ENCODE assay signal across 9 cellular contexts in the genomic region with DNA sequence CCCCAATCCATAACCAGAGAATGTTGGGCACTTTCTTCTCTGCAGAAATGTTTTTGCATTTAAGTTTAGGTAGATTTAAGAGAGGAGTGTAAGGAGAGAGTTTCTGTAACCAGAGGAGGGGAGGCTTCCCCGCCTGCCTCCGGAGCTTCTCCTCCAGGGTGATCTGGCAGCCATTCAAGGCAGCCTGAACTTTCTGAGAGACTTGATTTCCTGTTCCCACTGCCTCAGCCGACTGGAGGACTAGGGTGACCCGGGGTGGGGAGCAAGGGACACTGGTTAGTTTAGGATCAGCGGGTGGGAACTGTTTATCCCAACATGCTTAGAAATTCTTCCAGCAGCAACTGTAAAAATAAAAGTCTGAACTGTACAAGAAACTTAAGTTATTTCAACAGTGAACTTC. TPM values are rescaled to one million over a fixed set of nuclear protein-coding genes. Genes with fewer than 3 reads are reported as not detected.
A peak's percentile ranks its signal among the peaks of the same experiment; 100 is the strongest.
DNase-seq lines count a peak whose midpoint lies in the region; ATAC-seq and TF ChIP-seq lines count a peak whose summit lies in the region.
"Had no signal": no experiment of that assay in that cellular context is flagged by ENCODE, and none has a peak within 500 bp of the region (broad histone marks: within the 10 kb centered on the region; RNA-seq: fewer than 3 reads in every experiment).

No MANE protein-coding gene starts in this region.

- ATAC-seq in GM19397 (IDR thresholded peaks at IDR 0.05; ENCODE audit: unreplicated experiment) = no peak

- H3K27me3 Mint-ChIP-seq in osteocyte (ENCODE audit: unreplicated experiment) = no peaks in the 10 kb centered on the region

- no peaks in the 10 kb centered on the region for H3K9me3 ChIP-seq in SJSA1 (replicated peaks)

- H3K9me3 Mint-ChIP-seq in osteocyte (ENCODE audit: unreplicated experiment) = no peaks in the 10 kb centered on the region

- no peak for TF ChIP-seq CTCF in fibroblast of mammary gland (conservative IDR thresholded peaks at IDR 0.05; ENCODE audit: control insufficient read depth, insufficient read depth, low read depth, low read length)
- TF ChIP-seq CTCF in osteocyte (IDR thresholded peaks at IDR 0.05) = no peak

- peaks cover 49% of the 10 kb centered on the region for H3K4me1 Mint-ChIP-seq in osteocyte (ENCODE audit: unreplicated experiment)

- H3K36me3 Mint-ChIP-seq in osteocyte (ENCODE audit: unreplicated experiment) = no peaks in the 10 kb centered on the region

- H3K27me3 ChIP-seq in SJSA1 (replicated peaks) = no peaks in the 10 kb centered on the region

- peak overlapping the region; percentile 99 for H3K27ac ChIP-seq in SJSA1

- no peak overlapping the region for H3K4me3 ChIP-seq in SJSA1
- H3K4me3 ChIP-seq in fibroblast of mammary gland (ENCODE audit: control insufficient read depth, low read depth, low read length) = no peak overlapping the region

- no peak overlapping the region for H3K4me3 Mint-ChIP-seq in osteocyte (ENCODE audit: unreplicated experiment)

- DNase-seq in EH (ENCODE audit: low read depth) = peak; percentile 82
- peak; percentile 70 to 83 for DNase-seq in SJSA1 (ENCODE audit: low read depth in 1 of 2, low spot score in 2 of 2)
- peak; percentile 30 for DNase-seq in fibroblast of mammary gland (ENCODE audit: low read depth)
- DNase-seq in osteocyte (ENCODE audit: extremely low spot score, unreplicated experiment) = no peak
- DNase-seq in 8988T = no peak
- no peak for DNase-seq in ureter (ENCODE audit: low spot score)
- DNase-seq in NCI-H345 (lab: John Stamatoyannopoulos, UW) = no peak
- DNase-seq: stimulated activated CD4-positive, alpha-beta T cell treated with anti-CD3 and anti-CD28 coated beads, Interleukin-15, amount 100 ng/mL, for 24 hours had no signal

- peak overlapping the region; percentile 90 for H3K27ac Mint-ChIP-seq in osteocyte (ENCODE audit: unreplicated experiment)

- peaks cover 41% of the 10 kb centered on the region for H3K4me1 ChIP-seq in SJSA1 (replicated peaks)

- no peaks in the 10 kb centered on the region for H3K36me3 ChIP-seq in SJSA1

RNA-seq across cellular contexts. Expression of a gene that starts 15.1 kb away (rescaled TPM):
- not detected in 2 replicates for total RNA-seq in SJSA1 (2014; rRNA removed; shearing (Covaris generic))
- total RNA-seq in osteocyte = not detected in 2 replicates
- 0.26 TPM for total RNA-seq in ureter

RNA-seq across cellular contexts. Expression of a gene that starts 54.4 kb away (rescaled TPM):
- total RNA-seq in SJSA1 (2014; rRNA removed; shearing (Covaris generic)) = 4,755 and 8,566 TPM in 2 replicates
- total RNA-seq in osteocyte (2,830 and 2,924 TPM in 2 replicates), ureter (3,112 TPM)

Comparison
In these comparisons a context has a peak if more than half of its experiments do, and no peak if none do; other contexts are left out.
1. DNase-seq: peak in EH (single experiment), SJSA1 (2 of 2) and fibroblast of mammary gland (single experiment); none in osteocyte (single experiment), 8988T (single experiment), ureter (single experiment) and NCI-H345 (single experiment).